ENCODE assay signal across 26 cellular contexts in genomic region chr3:113574213-113574612, GRCh38. TPM values are rescaled to one million over a fixed set of nuclear protein-coding genes. Genes with fewer than 3 reads are reported as not detected.
DNase-seq lines count a peak whose midpoint lies in the region; ATAC-seq and TF ChIP-seq lines count a peak whose summit lies in the region.
"Had no signal": no experiment of that assay in that cellular context is flagged by ENCODE, and none has a peak within 500 bp of the region (broad histone marks: within the 10 kb centered on the region; RNA-seq: fewer than 3 reads in every experiment).

No MANE protein-coding gene starts in this region.

- H3K4me3 ChIP-seq in Peyer's patch (no peak overlapping the region), breast epithelium (no peak overlapping the region)
- H3K4me3 ChIP-seq: right atrium auricular region, SJSA1, upper lobe of left lung had no signal

- no peak overlapping the region for H3K4me3 Mint-ChIP-seq in stimulated activated naive CD8-positive, alpha-beta T cell treated with anti-CD3 and anti-CD28 coated beads, Interleukin-15, amount 100 ng/mL, for 72 hours
- H3K4me3 Mint-ChIP-seq in memory B cell = no peak overlapping the region
- H3K4me3 Mint-ChIP-seq: activated CD8-positive, alpha-beta memory T cell treated with anti-CD3 and anti-CD28 coated beads, Interleukin-2, amount 10 ng/mL, durations not matched to agents 7 days and 5 days; endodermal cell; stimulated activated naive CD8-positive, alpha-beta T cell treated with anti-CD3 and anti-CD28 coated beads, Interleukin-15, Interleukin-2, amounts not matched to agents 100 ng/mL and 50 ng/mL, for 24 hours had no signal

- intact Hi-C loops in breast epithelium (cut with DNase I; ENCODE audit: low total_unique reads) = no loop called here

- H3K27ac ChIP-seq in Peyer's patch = peak overlapping the region in 3 of 4 donors; percentile 41 to 79 (median 67)
- no peak overlapping the region for H3K27ac ChIP-seq in breast epithelium
- H3K27ac ChIP-seq: right atrium auricular region, SJSA1, upper lobe of left lung had no signal

- peaks cover 16% of the 10 kb centered on the region for H3K36me3 Mint-ChIP-seq in memory B cell

- H3K9me3 ChIP-seq in Peyer's patch (no peaks in the 10 kb centered on the region), breast epithelium (no peaks in the 10 kb centered on the region)
- H3K9me3 ChIP-seq: right atrium auricular region, SJSA1, upper lobe of left lung had no signal

- H3K27me3 Mint-ChIP-seq in stimulated activated naive CD8-positive, alpha-beta T cell treated with anti-CD3 and anti-CD28 coated beads, Interleukin-15, amount 100 ng/mL, for 72 hours = no peaks in the 10 kb centered on the region
- no peaks in the 10 kb centered on the region for H3K27me3 Mint-ChIP-seq in memory B cell
- H3K27me3 Mint-ChIP-seq: activated CD8-positive, alpha-beta memory T cell treated with anti-CD3 and anti-CD28 coated beads, Interleukin-2, amount 10 ng/mL, durations not matched to agents 7 days and 5 days; stimulated activated naive CD8-positive, alpha-beta T cell treated with anti-CD3 and anti-CD28 coated beads, Interleukin-15, Interleukin-2, amounts not matched to agents 100 ng/mL and 50 ng/mL, for 24 hours had no signal

- H3K4me1 Mint-ChIP-seq in stimulated activated naive CD8-positive, alpha-beta T cell treated with anti-CD3 and anti-CD28 coated beads, Interleukin-15, amount 100 ng/mL, for 72 hours = no peaks in the 10 kb centered on the region
- H3K4me1 Mint-ChIP-seq in memory B cell = peaks cover 11% of the 10 kb centered on the region
- H3K4me1 Mint-ChIP-seq: endodermal cell had no signal

- peak overlapping the region; percentile 17 to 74 for H3K27ac Mint-ChIP-seq in stimulated activated naive CD8-positive, alpha-beta T cell treated with anti-CD3 and anti-CD28 coated beads, Interleukin-15, amount 100 ng/mL, for 72 hours
- H3K27ac Mint-ChIP-seq in memory B cell = peak overlapping the region; percentile 69
- H3K27ac Mint-ChIP-seq: activated CD8-positive, alpha-beta memory T cell treated with anti-CD3 and anti-CD28 coated beads, Interleukin-2, amount 10 ng/mL, durations not matched to agents 7 days and 5 days; endodermal cell; stimulated activated naive CD8-positive, alpha-beta T cell treated with anti-CD3 and anti-CD28 coated beads, Interleukin-15, Interleukin-2, amounts not matched to agents 100 ng/mL and 50 ng/mL, for 24 hours had no signal

- H3K27me3 ChIP-seq in Peyer's patch (no peaks in the 10 kb centered on the region), breast epithelium (no peaks in the 10 kb centered on the region)
- H3K27me3 ChIP-seq: right atrium auricular region, SJSA1, upper lobe of left lung had no signal

- no peak for TF ChIP-seq POLR2A in Peyer's patch (IDR thresholded peaks at IDR 0.05)
- TF ChIP-seq POLR2A in breast epithelium (IDR thresholded peaks at IDR 0.05) = no peak

- TF ChIP-seq CTCF in Peyer's patch (IDR thresholded peaks at IDR 0.05) (no peak), breast epithelium (IDR thresholded peaks at IDR 0.05) (no peak)

- H3K36me3 ChIP-seq in Peyer's patch (no peaks in the 10 kb centered on the region), breast epithelium (no peaks in the 10 kb centered on the region)
- H3K36me3 ChIP-seq: right atrium auricular region, SJSA1, upper lobe of left lung had no signal

- no peak for DNase-seq in stimulated activated naive CD8-positive, alpha-beta T cell treated with anti-CD3 and anti-CD28 coated beads, Interleukin-15, amount 100 ng/mL, for 72 hours
- no peak for DNase-seq in stimulated activated naive CD8-positive, alpha-beta T cell treated with anti-CD3 and anti-CD28 coated beads, Interleukin-15, Interleukin-2, amounts not matched to agents 100 U/mL and 50 U/mL, for 24 hours
- DNase-seq in Peyer's patch (no peak), memory B cell (ENCODE audit: low spot score in 2 of 2) (no peak), DMS 273 (lab: John Stamatoyannopoulos, UW; ENCODE audit: unreplicated experiment) (no peak), hepatic stellate cell (ENCODE audit: low spot score) (no peak), cerebellum (ENCODE audit: low spot score) (no peak), breast epithelium (ENCODE audit: low spot score in 2 of 2) (no peak)
- DNase-seq: activated CD4-positive, CD25-positive, alpha-beta regulatory T cell treated with anti-CD3 and anti-CD28 coated beads, Interleukin-2, amount 50 U/mL, for 72 hours; activated CD8-positive, alpha-beta memory T cell treated with anti-CD3 and anti-CD28 coated beads, Interleukin-2, amount 10 ng/mL, durations not matched to agents 7 days and 5 days; activated gamma-delta T cell treated with Interleukin-2 at 50 U/mL for 16 hours; anterior cingulate cortex; endodermal cell; H7; hippocampal formation; IMR-90; kidney; mesendoderm; MM.1S; NCI-H1694 treated with DMSO at 0.1 percent for 48 hours; nucleus accumbens; OCI-M1; upper lobe of left lung had no signal

- no peaks in the 10 kb centered on the region for H3K9me3 Mint-ChIP-seq in stimulated activated naive CD8-positive, alpha-beta T cell treated with anti-CD3 and anti-CD28 coated beads, Interleukin-15, amount 100 ng/mL, for 72 hours
- no peaks in the 10 kb centered on the region for H3K9me3 Mint-ChIP-seq in memory B cell
- H3K9me3 Mint-ChIP-seq: endodermal cell; stimulated activated naive CD8-positive, alpha-beta T cell treated with anti-CD3 and anti-CD28 coated beads, Interleukin-15, Interleukin-2, amounts not matched to agents 100 ng/mL and 50 ng/mL, for 24 hours had no signal

- no peak for ATAC-seq in stimulated activated naive CD8-positive, alpha-beta T cell treated with anti-CD3 and anti-CD28 coated beads, Interleukin-15, amount 100 ng/mL, for 72 hours
- ATAC-seq in stimulated activated naive CD8-positive, alpha-beta T cell treated with anti-CD3 and anti-CD28 coated beads, Interleukin-15, Interleukin-2, amounts not matched to agents 100 U/mL and 50 U/mL, for 24 hours = no peak
- ATAC-seq in memory B cell (ENCODE audit: low read depth) = no peak
- ATAC-seq: activated CD8-positive, alpha-beta memory T cell treated with anti-CD3 and anti-CD28 coated beads, Interleukin-2, amount 10 ng/mL, durations not matched to agents 7 days and 5 days had no signal

- H3K4me1 ChIP-seq in Peyer's patch = peaks cover 0 to 10% (median 0%) of the 10 kb centered on the region in 4 donors
- H3K4me1 ChIP-seq in breast epithelium = no peaks in the 10 kb centered on the region
- H3K4me1 ChIP-seq: right atrium auricular region, SJSA1, upper lobe of left lung had no signal

RNA-seq across cellular contexts. Expression of gene SIDT1, which starts 41.9 kb away (rescaled TPM):
- total RNA-seq in Peyer's patch = 100 to 1,000 TPM in 2 of 4 donors, 10 to 100 TPM in 2; 62.5 to 116 (median 91.6) TPM
- total RNA-seq in cerebellum = 37.4 TPM
- 10 to 100 TPM in 2 of 3 donors, 1 to 10 TPM in 1; 3.8 to 95.0 (median 52.8) TPM for total RNA-seq in breast epithelium
- total RNA-seq: endodermal cell, H7, IMR-90, SJSA1 had no signal

RNA-seq across cellular contexts. Expression of gene SPICE1, which starts 59.3 kb away (rescaled TPM):
- total RNA-seq in Peyer's patch = 10 to 100 TPM; 15.2 to 39.6 (median 20.6) TPM
- total RNA-seq in cerebellum = 25.0 TPM
- total RNA-seq in breast epithelium = 10 to 100 TPM in 2 of 3 donors, 1 to 10 TPM in 1; 9.8 to 44.8 (median 40.6) TPM

Comparison
In these comparisons a context has a peak if more than half of its experiments do, and no peak if none do; other contexts are left out.
1. H3K27ac ChIP-seq: peak in Peyer's patch (3 of 4); none in breast epithelium (0 of 2).